21 cellular contexts compared by ENCODE assay signal in the genomic region with DNA sequence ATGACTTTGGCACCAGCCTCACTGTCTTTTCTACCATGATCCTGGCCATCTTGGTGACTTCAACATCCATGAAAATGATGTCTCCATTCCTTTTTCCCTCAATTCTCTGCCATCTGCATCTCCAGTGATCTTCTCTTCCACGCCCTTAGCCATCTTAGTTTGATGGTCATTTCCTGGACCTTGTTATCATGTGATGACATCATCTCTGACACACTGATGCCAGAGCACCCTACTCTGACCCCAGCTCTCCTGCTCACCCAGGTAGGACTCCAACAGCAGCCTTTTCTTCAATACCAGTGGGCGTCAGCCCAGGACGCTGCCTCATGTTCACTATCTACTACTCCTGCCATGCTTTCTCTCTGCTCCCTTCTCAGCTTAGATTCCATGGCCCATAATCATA.
"Had no signal": no experiment of that assay in that cellular context is flagged by ENCODE, and none has a peak within 500 bp of the region (broad histone marks: within the 10 kb centered on the region; RNA-seq: fewer than 3 reads in every experiment).

No MANE protein-coding gene starts in this region.

- H3K4me1 Mint-ChIP-seq: mesothelial cell of epicardium had no signal

- H3K27ac ChIP-seq: ascending aorta, breast epithelium, epithelial cell of prostate, heart right ventricle, parathyroid adenoma, sigmoid colon, tibial nerve, uterus had no signal

- H3K27me3 ChIP-seq: ascending aorta, breast epithelium, heart right ventricle, sigmoid colon, tibial nerve, uterus had no signal

- H3K4me1 ChIP-seq: ascending aorta, breast epithelium, parathyroid adenoma, sigmoid colon, tibial nerve, uterus had no signal

- H3K79me2 ChIP-seq: parathyroid adenoma had no signal

- H3K36me3 ChIP-seq: uterus had no signal

- H3K9me3 Mint-ChIP-seq: effector memory CD8-positive, alpha-beta T cell; mesothelial cell of epicardium; stimulated activated memory B cell treated with anti-CD40 and anti-IgM and Interleukin-4, amounts not matched to agents 10 μg/mL and 1 μg/mL and 100 μg/mL, for 72 hours; T-helper 2 cell treated with Interferon-gamma antibody and Interleukin-4, amounts not matched to agents 5 μg/mL and 100 μg/mL, for 36 hours had no signal

- ATAC-seq: effector memory CD8-positive, alpha-beta T cell; left cardiac atrium; stimulated activated memory B cell treated with anti-CD40 and anti-IgM and Interleukin-4, amounts not matched to agents 10 μg/mL and 1 μg/mL and 100 μg/mL, for 72 hours had no signal

- H3K27ac Mint-ChIP-seq: mesothelial cell of epicardium; stimulated activated memory B cell treated with anti-CD40 and anti-IgM and Interleukin-4, amounts not matched to agents 10 μg/mL and 1 μg/mL and 100 μg/mL, for 72 hours; T-helper 2 cell treated with Interferon-gamma antibody and Interleukin-4, amounts not matched to agents 5 μg/mL and 100 μg/mL, for 36 hours had no signal

- FAIRE-seq: frontal cortex had no signal

- H2AFZ ChIP-seq: parathyroid adenoma had no signal

- H3K27me3 Mint-ChIP-seq: effector memory CD8-positive, alpha-beta T cell; stimulated activated memory B cell treated with anti-CD40 and anti-IgM and Interleukin-4, amounts not matched to agents 10 μg/mL and 1 μg/mL and 100 μg/mL, for 72 hours had no signal

- H3K4me3 Mint-ChIP-seq: effector memory CD8-positive, alpha-beta T cell; mesothelial cell of epicardium; stimulated activated memory B cell treated with anti-CD40 and anti-IgM and Interleukin-4, amounts not matched to agents 10 μg/mL and 1 μg/mL and 100 μg/mL, for 72 hours; T-helper 2 cell treated with Interferon-gamma antibody and Interleukin-4, amounts not matched to agents 5 μg/mL and 100 μg/mL, for 36 hours had no signal

- H3K9me3 ChIP-seq: ascending aorta, breast epithelium, heart right ventricle, sigmoid colon, tibial nerve, uterus had no signal

- H3K9ac ChIP-seq: parathyroid adenoma had no signal

- DNase-seq: activated gamma-delta T cell; activated T-cell treated with anti-CD3 and anti-CD28 coated beads, Interleukin-2, amount 50 U/mL, for 48 hours; dermis blood vessel endothelial cell; effector memory CD8-positive, alpha-beta T cell; heart right ventricle; left cardiac atrium; sigmoid colon; stimulated activated CD4-positive, alpha-beta T cell treated with anti-CD3 and anti-CD28 coated beads, Interleukin-12 subunit alpha, Interleukin-12 subunit beta, amount 100 ng/mL, for 4 hours; stimulated activated CD4-positive, alpha-beta T cell treated with anti-CD3 and anti-CD28 coated beads, Interleukin-2, amount 100 ng/mL, for 24 hours; substantia nigra; uterus had no signal

- H3K4me3 ChIP-seq: ascending aorta, breast epithelium, heart right ventricle, lung, sigmoid colon, tibial nerve, uterus had no signal
